Comparison of ENCODE assay signal across 8 cellular contexts in genomic region chr11:123511037-123511870, GRCh38.
DNase-seq lines count a peak whose midpoint lies in the region; ATAC-seq, FAIRE-seq and TF ChIP-seq lines count a peak whose summit lies in the region.

No MANE protein-coding gene starts in this region.

- H3K9me3 ChIP-seq in AG04450 (ENCODE audit: control insufficient read depth, insufficient read depth, low read length): no peaks in the 10 kb centered on the region

- no peaks in the 10 kb centered on the region for H3K36me3 ChIP-seq in bronchial epithelial cell (ENCODE audit: control insufficient read depth, insufficient read depth, low read length)

- no peaks in the 10 kb centered on the region for H3K27me3 Mint-ChIP-seq in WTC11 (ENCODE audit: low read depth)

- CTCF ChIA-PET in AG04450 (lab: Charles Lee): interaction anchor here (0.6 to 5.1 kb wide), 30 partner anchors 11 to 432 kb away, joined by 3 to 42 read pairs (median 4); no protein-coding TSS in a partner anchor
- CTCF ChIA-PET in WTC11 (lab: Charles Lee): interaction anchor here (0.6 to 2.9 kb wide), 20 partner anchors 8 to 250 kb away, joined by 3 to 37 read pairs (median 6); no protein-coding TSS in a partner anchor

- FAIRE-seq in bronchial epithelial cell (lab: Jason Lieb, UNC): peak; percentile 58
- FAIRE-seq in islet of Langerhans (lab: Jason Lieb, UNC): peak; percentile 33

- no peaks in the 10 kb centered on the region for H3K36me3 Mint-ChIP-seq in WTC11

- H3K4me3 Mint-ChIP-seq in WTC11: peak overlapping the region; percentile 1; the same call in 1 of the 2 replicates

- H3K27ac Mint-ChIP-seq in WTC11: peak overlapping the region; percentile 63

- H3K27ac ChIP-seq in AG04450 (ENCODE audit: low read depth, low read length): no peak overlapping the region

- ATAC-seq in GM18858 (IDR thresholded peaks at IDR 0.05; ENCODE audit: unreplicated experiment) (peak; percentile 65), HG03097 (IDR thresholded peaks at IDR 0.05; ENCODE audit: low FRiP score, unreplicated experiment) (peak; percentile 82), WTC11 (peak; percentile 93)

- POLR2A ChIA-PET in AG04450 (lab: Yijun Ruan, JAX): interaction anchor here (0.5 kb wide), 1 partner anchor 90 kb away, joined by 3 read pairs; no protein-coding TSS in a partner anchor
- POLR2A ChIA-PET in WTC11 (lab: Charles Lee): interaction anchor here (0.6 kb wide), 1 partner anchor 9 kb away, joined by 6 read pairs; no protein-coding TSS in a partner anchor

- peaks cover 41% of the 10 kb centered on the region for H3K4me1 Mint-ChIP-seq in WTC11

- H3K9me3 Mint-ChIP-seq in WTC11: no peaks in the 10 kb centered on the region

- H3K27me3 ChIP-seq in AG04450 (ENCODE audit: control insufficient read depth, insufficient read depth, low read length) (no peaks in the 10 kb centered on the region), bronchial epithelial cell (ENCODE audit: control insufficient read depth, insufficient read depth, low read length) (no peaks in the 10 kb centered on the region)

- DNase-seq in AG04450 (ENCODE audit: low read depth, low spot score) (peak; percentile 80), NCI-H2196 (lab: John Stamatoyannopoulos, UW; ENCODE audit: unreplicated experiment) (peak; percentile 92), WTC11 (ENCODE audit: low spot score) (peak; percentile 95), bronchial epithelial cell (ENCODE audit: low read depth) (peak; percentile 74)
- peak; percentile 37 to 69 (median 53) for DNase-seq in stimulated activated CD4-positive, alpha-beta T cell treated with anti-CD3 and anti-CD28 coated beads, Interleukin-1b, Interleukin-23, amount 100 ng/mL, for 24 hours (ENCODE audit: low read depth in 4 of 4, low spot score in 1 of 4)

- no peak overlapping the region for H3K4me3 ChIP-seq in AG04450 (ENCODE audit: low read depth, low read length)
- H3K4me3 ChIP-seq in bronchial epithelial cell (ENCODE audit: low read depth, low read length): no peak overlapping the region

- peak; percentile 88 for TF ChIP-seq CTCF in AG04450 (IDR thresholded peaks at IDR 0.05; ENCODE audit: low read depth, low read length)
- peak; percentile 88 for TF ChIP-seq CTCF in WTC11 (IDR thresholded peaks at IDR 0.05)
- peak; percentile 92 for TF ChIP-seq CTCF in bronchial epithelial cell (IDR thresholded peaks at IDR 0.05; ENCODE audit: insufficient read depth, low read length, severe bottlenecking)

TF ChIP-seq in WTC11, 78 proteins besides CTCF, POLR2A, EP300 and RAD21:
- TF ChIP-seq MAX (CRISPR knock-in tag; IDR thresholded peaks at IDR 0.05) (no peak), AFF4 (CRISPR knock-in tag; IDR thresholded peaks at IDR 0.05; ENCODE audit: borderline replicate concordance) (no peak), JAZF1 (CRISPR knock-in tag; IDR thresholded peaks at IDR 0.05) (no peak), USF2 (CRISPR knock-in tag; IDR thresholded peaks at IDR 0.05) (no peak), ZNF317 (CRISPR knock-in tag; IDR thresholded peaks at IDR 0.05; ENCODE audit: borderline replicate concordance, low read depth) (no peak), OVOL2 (CRISPR knock-in tag; IDR thresholded peaks at IDR 0.05; ENCODE audit: borderline replicate concordance) (no peak), SP1 (CRISPR knock-in tag; conservative IDR thresholded peaks at IDR 0.05) (peak; percentile 46; the same call in 1 of the 2 replicates), ATF1 (CRISPR knock-in tag; IDR thresholded peaks at IDR 0.05) (no peak)
